ENCODE assay signal across 8 cellular contexts in genomic region chr14:20683896-20684661, GRCh38. TPM values are rescaled to one million over a fixed set of nuclear protein-coding genes. Genes with fewer than 3 reads are reported as not detected.
DNase-seq lines count a peak whose midpoint lies in the region; ATAC-seq and TF ChIP-seq lines count a peak whose summit lies in the region.

A gene with protein sequence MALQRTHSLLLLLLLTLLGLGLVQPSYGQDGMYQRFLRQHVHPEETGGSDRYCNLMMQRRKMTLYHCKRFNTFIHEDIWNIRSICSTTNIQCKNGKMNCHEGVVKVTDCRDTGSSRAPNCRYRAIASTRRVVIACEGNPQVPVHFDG (plus strand): TSS chr14:20684560. CDS start chr14:20699372, 14,812 bp downstream.

- H3K9me3 ChIP-seq in Panc1 (ENCODE audit: control insufficient read depth, insufficient read depth, low read depth, low read length) (no peaks in the 10 kb centered on the region), fibroblast of lung (ENCODE audit: control insufficient read depth, insufficient read depth, low read depth, low read length) (no peaks in the 10 kb centered on the region)
- H3K9me3 ChIP-seq in naive thymus-derived CD4-positive, alpha-beta T cell (ENCODE audit: control insufficient read depth in 2 of 3, low read length in 3 of 3), result no peaks in the 10 kb centered on the region

- H3K36me3 Mint-ChIP-seq in activated T-helper 1 cell treated with anti-CD3 and anti-CD28 coated beads, Interleukin-12 subunit alpha, Interleukin-12 subunit beta, Interleukin-2, Interleukin-4 antibody, amounts not matched to agents 30 ng/mL and 10 ng/mL and 1 ng/mL, durations not matched to agents 14 hours and 24 hours and 36 hours (ENCODE audit: low read depth), result no peaks in the 10 kb centered on the region
- peaks cover 0 to 3% (median 0%) of the 10 kb centered on the region in 5 donors for H3K36me3 Mint-ChIP-seq in naive thymus-derived CD4-positive, alpha-beta T cell

- no peaks in the 10 kb centered on the region for H4K20me1 ChIP-seq in fibroblast of lung (ENCODE audit: control insufficient read depth, extremely low read depth, insufficient read depth, low read length)

- no peaks in the 10 kb centered on the region for H3K9me3 Mint-ChIP-seq in activated T-helper 1 cell treated with anti-CD3 and anti-CD28 coated beads, Interleukin-12 subunit alpha, Interleukin-12 subunit beta, Interleukin-2, Interleukin-4 antibody, amounts not matched to agents 30 ng/mL and 10 ng/mL and 1 ng/mL, durations not matched to agents 14 hours and 24 hours and 36 hours
- H3K9me3 Mint-ChIP-seq in naive thymus-derived CD4-positive, alpha-beta T cell, result peaks cover 0 to 9% (median 0%) of the 10 kb centered on the region in 11 donors

- H3K27me3 Mint-ChIP-seq in activated T-helper 1 cell treated with anti-CD3 and anti-CD28 coated beads, Interleukin-12 subunit alpha, Interleukin-12 subunit beta, Interleukin-2, Interleukin-4 antibody, amounts not matched to agents 30 ng/mL and 10 ng/mL and 1 ng/mL, durations not matched to agents 14 hours and 24 hours and 36 hours (ENCODE audit: insufficient read depth), result no peaks in the 10 kb centered on the region
- no peaks in the 10 kb centered on the region for H3K27me3 Mint-ChIP-seq in naive thymus-derived CD4-positive, alpha-beta T cell

- intact Hi-C loops in Panc1 (cut with micrococcal nuclease; ENCODE audit: unreplicated experiment), result loop anchor here (2.0 to 5.0 kb wide), 2 partner anchors 51 to 72 kb away; no protein-coding TSS in a partner anchor
- intact Hi-C loops in activated T-helper 1 cell treated with anti-CD3 and anti-CD28 coated beads, Interleukin-12 subunit alpha, Interleukin-12 subunit beta, Interleukin-2, Interleukin-4 antibody, amounts not matched to agents 30 ng/mL and 10 ng/mL and 1 ng/mL, durations not matched to agents 14 hours and 24 hours and 36 hours (cut with micrococcal nuclease), result loop anchor here (1.0 to 5.0 kb wide), 9 partner anchors 7 to 418 kb away; partner anchors contain the start of genes CCNB1IP1 and TMEM253
- intact Hi-C loops in naive thymus-derived CD4-positive, alpha-beta T cell (cut with micrococcal nuclease), result loop anchor here (1.0 to 5.0 kb wide), 17 partner anchors 7 to 793 kb away; partner anchors contain the start of genes TEP1 (in 2 of the 2), APEX1 (in 1 of the 2), CCNB1IP1 (in 1 of the 2) and CHD8 (in 1 of the 2)

- peak within 1 kb of the TSS; percentile 76 for H2AFZ ChIP-seq in ACC112 (ENCODE audit: low read length, unreplicated experiment)
- peak within 1 kb of the TSS; percentile 99 for H2AFZ ChIP-seq in fibroblast of lung (ENCODE audit: low read length)

- peak; percentile 19 for ATAC-seq in GM18520 (IDR thresholded peaks at IDR 0.05; ENCODE audit: unreplicated experiment)
- peak; percentile 29 for ATAC-seq in HG03354 (IDR thresholded peaks at IDR 0.05; ENCODE audit: poor library complexity, severe bottlenecking, unreplicated experiment)
- ATAC-seq in Panc1, result peak; percentile 68
- ATAC-seq in naive thymus-derived CD4-positive, alpha-beta T cell, result peak; percentile 48

- DNase-seq in Panc1 (ENCODE audit: low read depth, low spot score) (peak; percentile 88), fibroblast of lung (ENCODE audit: low read depth in 2 of 2) (peak; percentile 90 to 91)
- DNase-seq in activated T-helper 1 cell treated with anti-CD3 and anti-CD28 coated beads, Interleukin-12 subunit alpha, Interleukin-12 subunit beta, Interleukin-2, Interleukin-4 antibody, amounts not matched to agents 30 ng/mL and 10 ng/mL and 1 ng/mL, durations not matched to agents 14 hours and 24 hours and 36 hours (ENCODE audit: low spot score), result peak; percentile 73
- DNase-seq in naive thymus-derived CD4-positive, alpha-beta T cell, result peak; percentile 66 to 89 (median 86)
- peak; percentile 58 to 66 for DNase-seq in stimulated activated CD8-positive, alpha-beta memory T cell treated with anti-CD3 and anti-CD28 coated beads, Interleukin-7, amount 100 ng/mL, for 48 hours (ENCODE audit: extremely low read depth in 1 of 2, low read depth in 1 of 2)

- no peak for TF ChIP-seq CTCF in Panc1 (IDR thresholded peaks at IDR 0.05)
- TF ChIP-seq CTCF in fibroblast of lung (conservative IDR thresholded peaks at IDR 0.05 in 1 of 2, IDR thresholded peaks at IDR 0.05 in 1 of 2; ENCODE audit: low read depth in 1 of 2, low read length in 2 of 2), result no peak

- H3K4me3 ChIP-seq in ACC112 (ENCODE audit: low read depth, low read length) (peak within 1 kb of the TSS; percentile 87), Panc1 (ENCODE audit: low read depth in 2 of 2, low read length in 2 of 2) (peak within 1 kb of the TSS; percentile 81 to 97), fibroblast of lung (replicated peaks in 1 of 4; ENCODE audit: control extremely low read depth in 1 of 4, insufficient read depth in 1 of 4, low read depth in 3 of 4, low read length in 4 of 4) (peak within 1 kb of the TSS; percentile 82 to 99 (median 92))
- H3K4me3 ChIP-seq in naive thymus-derived CD4-positive, alpha-beta T cell (ENCODE audit: low read length), result peak within 1 kb of the TSS; percentile 98

- POLR2A ChIA-PET in Panc1 (lab: Charles Lee), result no interaction called here
- POLR2A ChIA-PET in naive thymus-derived CD4-positive, alpha-beta T cell (lab: Charles Lee), result interaction anchor here (0.5 to 6.2 kb wide), 23 partner anchors 7 to 357 kb away, joined by 3 to 73 read pairs (median 6); partner anchors contain the start of genes APEX1, CCNB1IP1, OSGEP and PARP2

- H3K79me2 ChIP-seq in ACC112 (ENCODE audit: control insufficient read depth, insufficient read depth, low read length, unreplicated experiment) (no peaks in the 10 kb centered on the region), fibroblast of lung (ENCODE audit: control insufficient read depth, insufficient read depth, low read length) (no peaks in the 10 kb centered on the region)

- H3K27me3 ChIP-seq in ACC112 (ENCODE audit: insufficient read depth, low read length) (no peaks in the 10 kb centered on the region), Panc1 (ENCODE audit: control insufficient read depth, insufficient read depth, low read length) (no peaks in the 10 kb centered on the region), fibroblast of lung (ENCODE audit: control insufficient read depth, insufficient read depth, low read length) (no peaks in the 10 kb centered on the region)
- H3K27me3 ChIP-seq in naive thymus-derived CD4-positive, alpha-beta T cell (ENCODE audit: control insufficient read depth in 2 of 2, insufficient read depth in 2 of 2, low read length in 2 of 2), result no peaks in the 10 kb centered on the region

- H3K9ac ChIP-seq in fibroblast of lung (ENCODE audit: insufficient read depth, low read length), result peak within 1 kb of the TSS; percentile 97

- BruUV-seq in Panc1 (replicated peaks; lab: Mats Ljungman, UMichigan), result no TSS peak

- CTCF ChIA-PET in Panc1 (lab: Charles Lee), result interaction anchor here (1.1 kb wide), 1 partner anchor 74 kb away, joined by 3 read pairs; no protein-coding TSS in a partner anchor
- CTCF ChIA-PET in naive thymus-derived CD4-positive, alpha-beta T cell (lab: Charles Lee), result interaction anchor here (0.7 to 4.3 kb wide), 10 partner anchors 8 to 358 kb away, joined by 3 to 30 read pairs (median 6); partner anchors contain the start of gene PARP2

- H3K4me1 ChIP-seq in ACC112 (ENCODE audit: control insufficient read depth, insufficient read depth, low read length, unreplicated experiment) (peaks cover 11% of the 10 kb centered on the region), Panc1 (ENCODE audit: control insufficient read depth, insufficient read depth, low read length) (peaks cover 3% of the 10 kb centered on the region), fibroblast of lung (ENCODE audit: control insufficient read depth, extremely low read depth, insufficient read depth, low read length) (no peaks in the 10 kb centered on the region)
- H3K4me1 ChIP-seq in naive thymus-derived CD4-positive, alpha-beta T cell (ENCODE audit: control insufficient read depth in 2 of 2, insufficient read depth in 2 of 2, low read length in 2 of 2), result peaks cover 18 to 24% of the 10 kb centered on the region in 2 donors

- peak within 1 kb of the TSS; percentile 99 for H3K4me2 ChIP-seq in fibroblast of lung (ENCODE audit: extremely low read depth, insufficient read depth, low read length)

- in situ Hi-C loops in Panc1 (cut with HindIII; ENCODE audit: low pct_unique_long_range_greater_than_20kb, low sequenced_read_pairs), result no loop called here

- H3K4me3 Mint-ChIP-seq in activated T-helper 1 cell treated with anti-CD3 and anti-CD28 coated beads, Interleukin-12 subunit alpha, Interleukin-12 subunit beta, Interleukin-2, Interleukin-4 antibody, amounts not matched to agents 30 ng/mL and 10 ng/mL and 1 ng/mL, durations not matched to agents 14 hours and 24 hours and 36 hours, result no peak within 1 kb of the TSS
- H3K4me3 Mint-ChIP-seq in naive thymus-derived CD4-positive, alpha-beta T cell, result peak within 1 kb of the TSS in 1 of 10 donors; percentile 21

- H3K36me3 ChIP-seq in ACC112 (ENCODE audit: insufficient read depth, low read length) (no peaks in the 10 kb centered on the region), Panc1 (ENCODE audit: control insufficient read depth, insufficient read depth, low read length) (no peaks in the 10 kb centered on the region), fibroblast of lung (ENCODE audit: control insufficient read depth, insufficient read depth, low read length) (no peaks in the 10 kb centered on the region)
- H3K36me3 ChIP-seq in naive thymus-derived CD4-positive, alpha-beta T cell (ENCODE audit: control insufficient read depth in 2 of 3, insufficient read depth in 3 of 3, low read length in 3 of 3), result peaks cover 0 to 6% (median 0%) of the 10 kb centered on the region in 3 experiments

- peaks cover 10% of the 10 kb centered on the region for H3K4me1 Mint-ChIP-seq in activated T-helper 1 cell treated with anti-CD3 and anti-CD28 coated beads, Interleukin-12 subunit alpha, Interleukin-12 subunit beta, Interleukin-2, Interleukin-4 antibody, amounts not matched to agents 30 ng/mL and 10 ng/mL and 1 ng/mL, durations not matched to agents 14 hours and 24 hours and 36 hours (ENCODE audit: low read depth)
- H3K4me1 Mint-ChIP-seq in naive thymus-derived CD4-positive, alpha-beta T cell, result peaks cover 14 to 35% (median 32%) of the 10 kb centered on the region in 7 donors

- H3K27ac Mint-ChIP-seq in activated T-helper 1 cell treated with anti-CD3 and anti-CD28 coated beads, Interleukin-12 subunit alpha, Interleukin-12 subunit beta, Interleukin-2, Interleukin-4 antibody, amounts not matched to agents 30 ng/mL and 10 ng/mL and 1 ng/mL, durations not matched to agents 14 hours and 24 hours and 36 hours, result peak within 1 kb of the TSS; percentile 52
- peak within 1 kb of the TSS in 3 of 9 donors; percentile 35 to 80 (median 78) for H3K27ac Mint-ChIP-seq in naive thymus-derived CD4-positive, alpha-beta T cell

- H3K27ac ChIP-seq in ACC112 (ENCODE audit: low read depth, low read length), result peak within 1 kb of the TSS; percentile 96
- peak within 1 kb of the TSS; percentile 98 for H3K27ac ChIP-seq in Panc1 (ENCODE audit: low read length)
- peak within 1 kb of the TSS; percentile 99 for H3K27ac ChIP-seq in fibroblast of lung (ENCODE audit: insufficient read depth, low read length)
- peak within 1 kb of the TSS; percentile 91 for H3K27ac ChIP-seq in naive thymus-derived CD4-positive, alpha-beta T cell (ENCODE audit: low read depth, low read length)

RNA-seq across cellular contexts. Expression of the gene that starts here (rescaled TPM):
- total RNA-seq in Panc1 (2021; ENCODE audit: unreplicated experiment), result 3.3 TPM
- polyA plus RNA-seq in Panc1 (2012; ENCODE audit: insufficient read length), result 3.3 TPM
- 0.34 and 0.39 TPM in 2 replicates for total RNA-seq in activated T-helper 1 cell treated with anti-CD3 and anti-CD28 coated beads, Interleukin-12 subunit alpha, Interleukin-12 subunit beta, Interleukin-2, Interleukin-4 antibody, amounts not matched to agents 30 ng/mL and 10 ng/mL and 1 ng/mL, durations not matched to agents 14 hours and 24 hours and 36 hours
- 20.0 and 22.1 TPM in 2 replicates for total RNA-seq in fibroblast of lung
- polyA plus RNA-seq in fibroblast of lung, result 25.0 and 43.9 TPM in 2 replicates
- 8.7 and 18.7 TPM in 2 replicates for polyA plus RNA-seq in fibroblast of lung (2012)
- polyA minus RNA-seq in fibroblast of lung (ENCODE audit: low replicate concordance), result 5.1 and 21.8 TPM in 2 replicates
- 1 to 10 TPM in 1 of 5 experiments, under 1 TPM in 4; 0.17 to 4.2 (median 0.43) TPM for total RNA-seq in naive thymus-derived CD4-positive, alpha-beta T cell
- polyA plus RNA-seq in naive thymus-derived CD4-positive, alpha-beta T cell, result under 1 TPM in 1 of 2 donors, not detected in 1; 0.83 TPM

Comparison
In these comparisons a context has a peak if more than half of its experiments do, and no peak if none do; other contexts are left out.
1. Peak in every context shown above with its lines: DNase-seq, ATAC-seq, H3K4me3 ChIP-seq and H3K27ac ChIP-seq.
2. RNA of the gene that starts here (polyA plus RNA-seq): 8.7 to 43.9 TPM in fibroblast of lung; 0.83 TPM in naive thymus-derived CD4-positive, alpha-beta T cell; every median in the first group is over 4 times any median in the second.
3. Peak in DNase-seq in activated T-helper 1 cell treated with anti-CD3 and anti-CD28 coated beads, Interleukin-12 subunit alpha, Interleukin-12 subunit beta, Interleukin-2, Interleukin-4 antibody, amounts not matched to agents 30 ng/mL and 10 ng/mL and 1 ng/mL, durations not matched to agents 14 hours and 24 hours and 36 hours; RNA of the gene not detected or under 1 TPM.